In genomic region chr10:126939706-126940105, GRCh38 we compare ENCODE assay signal across 30 cellular contexts. TPM values are rescaled to one million over a fixed set of nuclear protein-coding genes. Genes with fewer than 3 reads are reported as not detected.
A peak's percentile ranks its signal among the peaks of the same experiment; 100 is the strongest.
DNase-seq lines count a peak whose midpoint lies in the region; ATAC-seq and TF ChIP-seq lines count a peak whose summit lies in the region.
"Had no signal": no experiment of that assay in that cellular context is flagged by ENCODE, and none has a peak within 500 bp of the region (broad histone marks: within the 10 kb centered on the region; RNA-seq: fewer than 3 reads in every experiment).

No MANE protein-coding gene starts in this region.

- H3K36me3 ChIP-seq in neural progenitor cell: no peaks in the 10 kb centered on the region
- H3K36me3 ChIP-seq: esophagus squamous epithelium, neutrophil, suprapubic skin had no signal

- ATAC-seq in HG02623 (IDR thresholded peaks at IDR 0.05; ENCODE audit: unreplicated experiment) (no peak), T-helper 17 cell (no peak)
- ATAC-seq: activated CD8-positive, alpha-beta memory T cell treated with anti-CD3 and anti-CD28 coated beads, Interleukin-2, amount 10 ng/mL, durations not matched to agents 7 days and 5 days; activated T-cell treated with anti-CD3 and anti-CD28 coated beads, Interleukin-2, amount 50 U/mL, for 4 hours; foreskin keratinocyte; left colon; stimulated activated memory B cell treated with anti-CD40 and anti-IgM and Interleukin-4, amounts not matched to agents 10 μg/mL and 1 μg/mL and 100 μg/mL, for 72 hours had no signal

- H4K20me1 ChIP-seq in neural progenitor cell (ENCODE audit: low read depth): no peaks in the 10 kb centered on the region

- no peaks in the 10 kb centered on the region for H3K9me3 ChIP-seq in neural progenitor cell (ENCODE audit: low read depth)
- H3K9me3 ChIP-seq in T-helper 17 cell (ENCODE audit: control insufficient read depth, low read length, poor library complexity, severe bottlenecking): no peaks in the 10 kb centered on the region
- H3K9me3 ChIP-seq: esophagus squamous epithelium, neutrophil, suprapubic skin had no signal

- H3K4me2 ChIP-seq in neural progenitor cell: peak overlapping the region; percentile 43

- no peak overlapping the region for H2AFZ ChIP-seq in neural progenitor cell (replicated peaks)

- H3K79me2 ChIP-seq in neural progenitor cell (ENCODE audit: low read depth): peaks cover 93% of the 10 kb centered on the region

- DNase-seq in NCI-H146 (lab: John Stamatoyannopoulos, UW) (peak; percentile 20), NCI-H146 treated with DMSO at 0.1 percent for 48 hours (lab: John Stamatoyannopoulos, UW; ENCODE audit: unreplicated experiment) (no peak), hypothalamus (lab: John Stamatoyannopoulos, UW) (peak in 35 of 51 donors; percentile 20 to 85 (median 60)), neural progenitor cell (ENCODE audit: low spot score) (peak; percentile 70), superior temporal gyrus (ENCODE audit: extremely low spot score) (peak; percentile 94), T-helper 17 cell (no peak)
- DNase-seq in activated CD4-positive, alpha-beta T cell treated with anti-CD3 and anti-CD28 coated beads, Interleukin-2, amount 50 U/mL, for 48 hours: no peak
- DNase-seq: activated CD4-positive, CD25-positive, alpha-beta regulatory T cell; activated CD8-positive, alpha-beta memory T cell treated with anti-CD3 and anti-CD28 coated beads, Interleukin-2, amount 10 ng/mL, durations not matched to agents 7 days and 5 days; activated gamma-delta T cell; activated naive CD8-positive, alpha-beta T cell treated with anti-CD3 and anti-CD28 coated beads for 36 hours; activated T-cell treated with anti-CD3 and anti-CD28 coated beads, Interleukin-2, amount 50 U/mL, for 4 hours; central memory CD4-positive, alpha-beta T cell; esophagus squamous epithelium; foreskin keratinocyte; HCEC 1CT; left colon; mammary epithelial cell; NCI-H1694 treated with DMSO at 0.1 percent for 48 hours; NCI-H2171 treated with DMSO at 0.1 percent for 48 hours; NCI-H510A had no signal

- peaks cover 8% of the 10 kb centered on the region for H3F3A ChIP-seq in neural progenitor cell (ENCODE audit: low read depth)

- H3K4me1 Mint-ChIP-seq in neural progenitor cell (peaks cover 6% of the 10 kb centered on the region), T-helper 17 cell (no peaks in the 10 kb centered on the region)
- H3K4me1 Mint-ChIP-seq: activated CD8-positive, alpha-beta memory T cell treated with anti-CD3 and anti-CD28 coated beads, Interleukin-2, amount 10 ng/mL, durations not matched to agents 7 days and 5 days; activated naive CD8-positive, alpha-beta T cell treated with anti-CD3 and anti-CD28 coated beads for 36 hours; stimulated activated memory B cell treated with anti-CD40 and anti-IgM and Interleukin-4, amounts not matched to agents 10 μg/mL and 1 μg/mL and 100 μg/mL, for 72 hours had no signal

- H3K9ac ChIP-seq in neural progenitor cell: no peak overlapping the region

- H3K4me3 Mint-ChIP-seq in neural progenitor cell: no peak overlapping the region
- no peak overlapping the region for H3K4me3 Mint-ChIP-seq in T-helper 17 cell
- H3K4me3 Mint-ChIP-seq: activated CD8-positive, alpha-beta memory T cell treated with anti-CD3 and anti-CD28 coated beads, Interleukin-2, amount 10 ng/mL, durations not matched to agents 7 days and 5 days; activated naive CD8-positive, alpha-beta T cell treated with anti-CD3 and anti-CD28 coated beads for 36 hours; activated T-cell treated with anti-CD3 and anti-CD28 coated beads, Interleukin-2, amount 50 U/mL, for 4 hours; dendritic cell treated with granulocyte-macrophage colony-stimulating factor and Interleukin-4, amounts not matched to agents 40 ng/mL and 50 ng/mL, for 4 days; IgD-negative memory B cell; stimulated activated memory B cell treated with anti-CD40 and anti-IgM and Interleukin-4, amounts not matched to agents 10 μg/mL and 1 μg/mL and 100 μg/mL, for 72 hours had no signal

- H3K4me1 ChIP-seq in neural progenitor cell: peaks cover 7% of the 10 kb centered on the region

- no peak overlapping the region for H3K4me3 ChIP-seq in neural progenitor cell
- H3K4me3 ChIP-seq: esophagus squamous epithelium, SK-N-MC, suprapubic skin had no signal

- H3K27me3 Mint-ChIP-seq in neural progenitor cell (ENCODE audit: insufficient read depth, low read depth) (no peaks in the 10 kb centered on the region), T-helper 17 cell (no peaks in the 10 kb centered on the region)
- H3K27me3 Mint-ChIP-seq: activated CD8-positive, alpha-beta memory T cell treated with anti-CD3 and anti-CD28 coated beads, Interleukin-2, amount 10 ng/mL, durations not matched to agents 7 days and 5 days; activated naive CD8-positive, alpha-beta T cell treated with anti-CD3 and anti-CD28 coated beads for 36 hours; dendritic cell treated with granulocyte-macrophage colony-stimulating factor and Interleukin-4, amounts not matched to agents 40 ng/mL and 50 ng/mL, for 4 days; IgD-negative memory B cell; stimulated activated memory B cell treated with anti-CD40 and anti-IgM and Interleukin-4, amounts not matched to agents 10 μg/mL and 1 μg/mL and 100 μg/mL, for 72 hours had no signal

- peaks cover 42% of the 10 kb centered on the region for H3K9me3 Mint-ChIP-seq in neural progenitor cell
- H3K9me3 Mint-ChIP-seq: activated naive CD8-positive, alpha-beta T cell treated with anti-CD3 and anti-CD28 coated beads for 36 hours had no signal

- no peak overlapping the region for H3K27ac ChIP-seq in neural progenitor cell
- H3K27ac ChIP-seq: 22Rv1, C4-2B, esophagus squamous epithelium, foreskin keratinocyte, neutrophil, SK-N-MC, suprapubic skin had no signal

- TF ChIP-seq CTCF in neural progenitor cell (IDR thresholded peaks at IDR 0.05): no peak

- H3K27ac Mint-ChIP-seq in neural progenitor cell: no peak overlapping the region
- H3K27ac Mint-ChIP-seq in T-helper 17 cell: no peak overlapping the region
- H3K27ac Mint-ChIP-seq: activated CD8-positive, alpha-beta memory T cell treated with anti-CD3 and anti-CD28 coated beads, Interleukin-2, amount 10 ng/mL, durations not matched to agents 7 days and 5 days; activated naive CD8-positive, alpha-beta T cell treated with anti-CD3 and anti-CD28 coated beads for 36 hours; dendritic cell treated with granulocyte-macrophage colony-stimulating factor and Interleukin-4, amounts not matched to agents 40 ng/mL and 50 ng/mL, for 4 days; IgD-negative memory B cell; stimulated activated memory B cell treated with anti-CD40 and anti-IgM and Interleukin-4, amounts not matched to agents 10 μg/mL and 1 μg/mL and 100 μg/mL, for 72 hours had no signal

- H3K36me3 Mint-ChIP-seq in neural progenitor cell (peaks cover 33% of the 10 kb centered on the region), T-helper 17 cell (ENCODE audit: low read depth) (no peaks in the 10 kb centered on the region)
- H3K36me3 Mint-ChIP-seq: activated CD8-positive, alpha-beta memory T cell treated with anti-CD3 and anti-CD28 coated beads, Interleukin-2, amount 10 ng/mL, durations not matched to agents 7 days and 5 days; stimulated activated memory B cell treated with anti-CD40 and anti-IgM and Interleukin-4, amounts not matched to agents 10 μg/mL and 1 μg/mL and 100 μg/mL, for 72 hours had no signal

- no peaks in the 10 kb centered on the region for H3K27me3 ChIP-seq in neural progenitor cell
- H3K27me3 ChIP-seq: esophagus squamous epithelium, foreskin keratinocyte, neutrophil, suprapubic skin had no signal

RNA-seq across cellular contexts. Expression of gene DOCK1, which starts 34.5 kb away (rescaled TPM):
- total RNA-seq in neural progenitor cell (ENCODE audit: low replicate concordance) (67.0 and 72.6 TPM in 2 replicates), T-helper 17 cell (under 1 TPM in 1 of 2 donors, not detected in 1; 0.76 TPM)

Comparison
In these comparisons a context has a peak if more than half of its experiments do, and no peak if none do; other contexts are left out.
1. DNase-seq: peak in NCI-H146 (single experiment), hypothalamus (35 of 51), neural progenitor cell (single experiment) and superior temporal gyrus (single experiment); none in NCI-H146 treated with DMSO at 0.1 percent for 48 hours (single experiment), activated CD4-positive, alpha-beta T cell treated with anti-CD3 and anti-CD28 coated beads, Interleukin-2, amount 50 U/mL, for 48 hours (0 of 2) and T-helper 17 cell (0 of 3).
2. RNA of gene DOCK1, which starts 34.5 kb away (total RNA-seq): 67.0 to 72.6 TPM in neural progenitor cell; 0.76 TPM in T-helper 17 cell; every median in the first group is over 10 times any median in the second.